12 cellular contexts compared by ENCODE assay signal in genomic region chr10:101878869-101879268, GRCh38.
"Had no signal": no experiment of that assay in that cellular context is flagged by ENCODE, and none has a peak within 500 bp of the region (broad histone marks: within the 10 kb centered on the region; RNA-seq: fewer than 3 reads in every experiment).

No MANE protein-coding gene starts in this region.

- H3K4me1 ChIP-seq: parathyroid adenoma, uterus had no signal

- DNase-seq: activated CD4-positive, alpha-beta memory T cell treated with anti-CD3 and anti-CD28 coated beads, Interleukin-2, amount 10 ng/mL, durations not matched to agents 7 days and 5 days; activated gamma-delta T cell treated with Interleukin-2 at 50 U/mL for 16 hours; activated naive CD8-positive, alpha-beta T cell treated with anti-CD3 and anti-CD28 coated beads, Interleukin-2, amount 10 ng/mL, durations not matched to agents 7 days and 5 days; activated T-cell treated with anti-CD3 and anti-CD28 coated beads, Interleukin-2, amount 50 U/mL, for 72 hours; esophagus squamous epithelium; T-helper 9 cell; tibial artery; uterus had no signal

- FAIRE-seq: islet of Langerhans had no signal

- H2AFZ ChIP-seq: parathyroid adenoma had no signal

- H3K9me3 Mint-ChIP-seq: activated CD4-positive, alpha-beta memory T cell treated with anti-CD3 and anti-CD28 coated beads, Interleukin-2, amount 10 ng/mL, durations not matched to agents 7 days and 5 days; activated naive CD8-positive, alpha-beta T cell treated with anti-CD3 and anti-CD28 coated beads, Interleukin-2, amount 10 ng/mL, durations not matched to agents 7 days and 5 days; activated T-cell treated with anti-CD3 and anti-CD28 coated beads, Interleukin-2, amount 50 U/mL, for 72 hours; neural crest cell had no signal

- H3K9ac ChIP-seq: parathyroid adenoma had no signal

- H3K4me3 ChIP-seq: esophagus squamous epithelium, skin epidermis, tibial artery, uterus had no signal

- H3K27me3 ChIP-seq: esophagus squamous epithelium, tibial artery, uterus had no signal

- H3K27ac ChIP-seq: esophagus squamous epithelium, parathyroid adenoma, skin epidermis, tibial artery had no signal

- H3K27me3 Mint-ChIP-seq: activated CD4-positive, alpha-beta memory T cell treated with anti-CD3 and anti-CD28 coated beads, Interleukin-2, amount 10 ng/mL, durations not matched to agents 7 days and 5 days; activated naive CD8-positive, alpha-beta T cell treated with anti-CD3 and anti-CD28 coated beads, Interleukin-2, amount 10 ng/mL, durations not matched to agents 7 days and 5 days had no signal

- H3K27ac Mint-ChIP-seq: activated CD4-positive, alpha-beta memory T cell treated with anti-CD3 and anti-CD28 coated beads, Interleukin-2, amount 10 ng/mL, durations not matched to agents 7 days and 5 days; activated naive CD8-positive, alpha-beta T cell treated with anti-CD3 and anti-CD28 coated beads, Interleukin-2, amount 10 ng/mL, durations not matched to agents 7 days and 5 days had no signal

- H3K9me3 ChIP-seq: esophagus squamous epithelium, tibial artery, uterus had no signal

- H3K4me3 Mint-ChIP-seq: activated CD4-positive, alpha-beta memory T cell treated with anti-CD3 and anti-CD28 coated beads, Interleukin-2, amount 10 ng/mL, durations not matched to agents 7 days and 5 days; activated naive CD8-positive, alpha-beta T cell treated with anti-CD3 and anti-CD28 coated beads, Interleukin-2, amount 10 ng/mL, durations not matched to agents 7 days and 5 days; activated T-cell treated with anti-CD3 and anti-CD28 coated beads, Interleukin-2, amount 50 U/mL, for 72 hours; neural crest cell had no signal

- H3K36me3 ChIP-seq: uterus had no signal
